ENCODE assay signal across 12 cellular contexts in genomic region chr5:107502711-107503110, GRCh38.
DNase-seq lines count a peak whose midpoint lies in the region; ATAC-seq and TF ChIP-seq lines count a peak whose summit lies in the region.
"Had no signal": no experiment of that assay in that cellular context is flagged by ENCODE, and none has a peak within 500 bp of the region (broad histone marks: within the 10 kb centered on the region; RNA-seq: fewer than 3 reads in every experiment).

No MANE protein-coding gene starts in this region.

- no peak overlapping the region for H3K27ac Mint-ChIP-seq in activated naive CD4-positive, alpha-beta T cell treated with anti-CD3 and anti-CD28 coated beads for 36 hours

- H4K20me1 ChIP-seq in fibroblast of lung (ENCODE audit: control insufficient read depth, extremely low read depth, insufficient read depth, low read length), result no peaks in the 10 kb centered on the region

- H3K36me3 Mint-ChIP-seq in activated naive CD4-positive, alpha-beta T cell treated with anti-CD3 and anti-CD28 coated beads for 36 hours (ENCODE audit: low read depth), result no peaks in the 10 kb centered on the region

- DNase-seq in BE2C (peak; percentile 85), NCI-H1092 (lab: John Stamatoyannopoulos, UW) (peak; percentile 43), NCI-H510A treated with DMSO at 0.1 percent for 48 hours (lab: John Stamatoyannopoulos, UW) (peak; percentile 65), fibroblast of lung (ENCODE audit: low read depth in 2 of 2) (no peak)
- no peak for DNase-seq in activated naive CD4-positive, alpha-beta T cell treated with anti-CD3 and anti-CD28 coated beads for 36 hours
- no peak for DNase-seq in stimulated activated CD4-positive, alpha-beta T cell treated with anti-CD3 and anti-CD28 coated beads, Interleukin-4, amount 100 ng/mL, for 1 hour
- DNase-seq: cortex of kidney, esophagus squamous epithelium, hypothalamus, Karpas-422 had no signal

- CTCF ChIA-PET in activated naive CD4-positive, alpha-beta T cell treated with anti-CD3 and anti-CD28 coated beads for 36 hours (lab: Charles Lee), result no interaction called here

- H3K4me1 ChIP-seq in BE2C, result peaks cover 24% of the 10 kb centered on the region
- H3K4me1 ChIP-seq in fibroblast of lung (ENCODE audit: control insufficient read depth, extremely low read depth, insufficient read depth, low read length), result no peaks in the 10 kb centered on the region

- H3K27me3 Mint-ChIP-seq in activated naive CD4-positive, alpha-beta T cell treated with anti-CD3 and anti-CD28 coated beads for 36 hours (ENCODE audit: low read depth), result peaks cover 21% of the 10 kb centered on the region

- intact Hi-C loops in activated naive CD4-positive, alpha-beta T cell treated with anti-CD3 and anti-CD28 coated beads for 36 hours (cut with micrococcal nuclease), result no loop called here

- no peaks in the 10 kb centered on the region for H3K79me2 ChIP-seq in fibroblast of lung (ENCODE audit: control insufficient read depth, insufficient read depth, low read length)

- H3K36me3 ChIP-seq in BE2C (no peaks in the 10 kb centered on the region), fibroblast of lung (ENCODE audit: control insufficient read depth, insufficient read depth, low read length) (no peaks in the 10 kb centered on the region)
- H3K36me3 ChIP-seq: esophagus squamous epithelium had no signal

- no peak for TF ChIP-seq CTCF in BE2C (IDR thresholded peaks at IDR 0.05; ENCODE audit: low read depth, low read length)
- no peak for TF ChIP-seq CTCF in fibroblast of lung (conservative IDR thresholded peaks at IDR 0.05 in 1 of 2, IDR thresholded peaks at IDR 0.05 in 1 of 2; ENCODE audit: low read depth in 1 of 2, low read length in 2 of 2)

- H2AFZ ChIP-seq in fibroblast of lung (ENCODE audit: low read length), result peak overlapping the region; percentile 72

- H3K4me3 ChIP-seq in BE2C (ENCODE audit: low read depth, low read length) (peak overlapping the region; percentile 52), fibroblast of lung (replicated peaks in 1 of 4; ENCODE audit: control extremely low read depth in 1 of 4, insufficient read depth in 1 of 4, low read depth in 3 of 4, low read length in 4 of 4) (peak overlapping the region in 1 of 4 experiments; percentile 6)
- H3K4me3 ChIP-seq: esophagus squamous epithelium had no signal

- no peak overlapping the region for H3K27ac ChIP-seq in fibroblast of lung (ENCODE audit: insufficient read depth, low read length)
- H3K27ac ChIP-seq: esophagus squamous epithelium had no signal

- no peak overlapping the region for H3K9ac ChIP-seq in fibroblast of lung (ENCODE audit: insufficient read depth, low read length)

- H3K9me3 ChIP-seq in BE2C (no peaks in the 10 kb centered on the region), fibroblast of lung (ENCODE audit: control insufficient read depth, insufficient read depth, low read depth, low read length) (no peaks in the 10 kb centered on the region)
- H3K9me3 ChIP-seq: esophagus squamous epithelium had no signal

- no peak overlapping the region for H3K4me2 ChIP-seq in fibroblast of lung (ENCODE audit: extremely low read depth, insufficient read depth, low read length)

- ATAC-seq in HG03469 (IDR thresholded peaks at IDR 0.05; ENCODE audit: unreplicated experiment), result no peak
- ATAC-seq in GM18873 (IDR thresholded peaks at IDR 0.05; ENCODE audit: low FRiP score, unreplicated experiment), result no peak

- H3K27me3 ChIP-seq in BE2C (no peaks in the 10 kb centered on the region), fibroblast of lung (ENCODE audit: control insufficient read depth, insufficient read depth, low read length) (no peaks in the 10 kb centered on the region)
- H3K27me3 ChIP-seq: esophagus squamous epithelium had no signal

- H3K4me3 Mint-ChIP-seq in activated naive CD4-positive, alpha-beta T cell treated with anti-CD3 and anti-CD28 coated beads for 36 hours, result no peak overlapping the region

- peaks cover 6% of the 10 kb centered on the region for H3K4me1 Mint-ChIP-seq in activated naive CD4-positive, alpha-beta T cell treated with anti-CD3 and anti-CD28 coated beads for 36 hours (ENCODE audit: low read depth)

- no peaks in the 10 kb centered on the region for H3K9me3 Mint-ChIP-seq in activated naive CD4-positive, alpha-beta T cell treated with anti-CD3 and anti-CD28 coated beads for 36 hours

Comparison
In these comparisons a context has a peak if more than half of its experiments do, and no peak if none do; other contexts are left out.
1. DNase-seq: peak in BE2C (single experiment), NCI-H1092 (single experiment) and NCI-H510A treated with DMSO at 0.1 percent for 48 hours (single experiment); none in fibroblast of lung (0 of 2), activated naive CD4-positive, alpha-beta T cell treated with anti-CD3 and anti-CD28 coated beads for 36 hours (single experiment) and stimulated activated CD4-positive, alpha-beta T cell treated with anti-CD3 and anti-CD28 coated beads, Interleukin-4, amount 100 ng/mL, for 1 hour (single experiment).